ENCODE assay signal across 8 cellular contexts in genomic region chr22:50731811-50732624, GRCh38. TPM values are rescaled to one million over a fixed set of nuclear protein-coding genes. Genes with fewer than 3 reads are reported as not detected.
A peak's percentile ranks its signal among the peaks of the same experiment; 100 is the strongest.
DNase-seq lines count a peak whose midpoint lies in the region; ATAC-seq and TF ChIP-seq lines count a peak whose summit lies in the region.

No MANE protein-coding gene starts in this region.

- TF ChIP-seq CTCF in HFF-Myc (IDR thresholded peaks at IDR 0.05; ENCODE audit: low read depth, low read length, missing control alignments) = peak; percentile 84

- no peak overlapping the region for H3K27ac Mint-ChIP-seq in activated naive CD8-positive, alpha-beta T cell treated with anti-CD3 and anti-CD28 coated beads, Interleukin-2, amount 10 ng/mL, durations not matched to agents 7 days and 5 days

- ATAC-seq in activated naive CD8-positive, alpha-beta T cell treated with anti-CD3 and anti-CD28 coated beads, Interleukin-2, amount 10 ng/mL, durations not matched to agents 7 days and 5 days (ENCODE audit: low read depth) = peak; percentile 75
- ATAC-seq in left cardiac atrium (peak; percentile 73 to 76), HG02852 (IDR thresholded peaks at IDR 0.05; ENCODE audit: unreplicated experiment) (no peak)

- POLR2A ChIA-PET in activated naive CD8-positive, alpha-beta T cell treated with anti-CD3 and anti-CD28 coated beads, Interleukin-2, amount 10 ng/mL, durations not matched to agents 7 days and 5 days (lab: Charles Lee) = no interaction called here

- DNase-seq in AML-193 (lab: John Stamatoyannopoulos, UW) = peak; percentile 21 to 38
- no peak for DNase-seq in HFF-Myc (ENCODE audit: extremely low read depth, low read depth)
- peak; percentile 45 for DNase-seq in SKM-1 treated with dmso at 0.1 percent for 144 hours (lab: John Stamatoyannopoulos, UW; ENCODE audit: unreplicated experiment)
- DNase-seq in activated naive CD8-positive, alpha-beta T cell treated with anti-CD3 and anti-CD28 coated beads, Interleukin-2, amount 10 ng/mL, durations not matched to agents 7 days and 5 days = peak; percentile 55
- peak; percentile 51 for DNase-seq in left cardiac atrium
- peak; percentile 30 to 44 (median 32) for DNase-seq in stimulated activated CD4-positive, alpha-beta T cell treated with anti-CD3 and anti-CD28 coated beads, Interleukin-12 subunit alpha, Interleukin-12 subunit beta, amount 100 ng/mL, for 48 hours (ENCODE audit: low read depth in 2 of 3, low spot score in 1 of 3)
- no peak for DNase-seq in NCI-H2107 treated with DMSO at 0.1 percent for 48 hours (lab: John Stamatoyannopoulos, UW; ENCODE audit: unreplicated experiment)

- no peaks in the 10 kb centered on the region for H3K4me1 Mint-ChIP-seq in activated naive CD8-positive, alpha-beta T cell treated with anti-CD3 and anti-CD28 coated beads, Interleukin-2, amount 10 ng/mL, durations not matched to agents 7 days and 5 days

- H3K9me3 Mint-ChIP-seq in activated naive CD8-positive, alpha-beta T cell treated with anti-CD3 and anti-CD28 coated beads, Interleukin-2, amount 10 ng/mL, durations not matched to agents 7 days and 5 days = no peaks in the 10 kb centered on the region

- H3K27me3 Mint-ChIP-seq in activated naive CD8-positive, alpha-beta T cell treated with anti-CD3 and anti-CD28 coated beads, Interleukin-2, amount 10 ng/mL, durations not matched to agents 7 days and 5 days = no peaks in the 10 kb centered on the region

- H3K4me3 Mint-ChIP-seq in activated naive CD8-positive, alpha-beta T cell treated with anti-CD3 and anti-CD28 coated beads, Interleukin-2, amount 10 ng/mL, durations not matched to agents 7 days and 5 days = no peak overlapping the region

- intact Hi-C loops in left cardiac atrium (cut with DNase I) = no loop called here

- H3K36me3 Mint-ChIP-seq in activated naive CD8-positive, alpha-beta T cell treated with anti-CD3 and anti-CD28 coated beads, Interleukin-2, amount 10 ng/mL, durations not matched to agents 7 days and 5 days = no peaks in the 10 kb centered on the region

- no peak overlapping the region for H3K4me3 ChIP-seq in HFF-Myc (replicated peaks; ENCODE audit: low read depth, low read length)

RNA-seq across cellular contexts. Expression of gene ACR, which starts 6.0 kb away (rescaled TPM):
- not detected for total RNA-seq in activated naive CD8-positive, alpha-beta T cell treated with anti-CD3 and anti-CD28 coated beads, Interleukin-2, amount 10 ng/mL, durations not matched to agents 7 days and 5 days
- 1 to 10 TPM in 1 of 2 donors, not detected in 1; 1.5 TPM for total RNA-seq in left cardiac atrium

RNA-seq across cellular contexts. Expression of gene RABL2B, which starts 51.4 kb away (rescaled TPM):
- 10 to 100 TPM; 38.4 to 41.0 TPM for total RNA-seq in activated naive CD8-positive, alpha-beta T cell treated with anti-CD3 and anti-CD28 coated beads, Interleukin-2, amount 10 ng/mL, durations not matched to agents 7 days and 5 days
- 10 to 100 TPM; 10.2 to 11.0 TPM for total RNA-seq in left cardiac atrium

RNA-seq across cellular contexts. Expression of gene SHANK3, which starts 59.4 kb away (rescaled TPM):
- total RNA-seq in activated naive CD8-positive, alpha-beta T cell treated with anti-CD3 and anti-CD28 coated beads, Interleukin-2, amount 10 ng/mL, durations not matched to agents 7 days and 5 days = under 1 TPM in 1 of 2 experiments, not detected in 1; 0.06 TPM
- total RNA-seq in left cardiac atrium = 10 to 100 TPM; 19.5 to 34.1 TPM

Comparison
In these comparisons a context has a peak if more than half of its experiments do, and no peak if none do; other contexts are left out.
1. DNase-seq: peak in AML-193 (2 of 2), SKM-1 treated with dmso at 0.1 percent for 144 hours (single experiment), activated naive CD8-positive, alpha-beta T cell treated with anti-CD3 and anti-CD28 coated beads, Interleukin-2, amount 10 ng/mL, durations not matched to agents 7 days and 5 days (single experiment), left cardiac atrium (single experiment) and stimulated activated CD4-positive, alpha-beta T cell treated with anti-CD3 and anti-CD28 coated beads, Interleukin-12 subunit alpha, Interleukin-12 subunit beta, amount 100 ng/mL, for 48 hours (3 of 3); none in HFF-Myc (single experiment) and NCI-H2107 treated with DMSO at 0.1 percent for 48 hours (single experiment).
2. RNA of gene SHANK3, which starts 59.4 kb away (total RNA-seq): 19.5 to 34.1 TPM in left cardiac atrium; 0.06 TPM in activated naive CD8-positive, alpha-beta T cell treated with anti-CD3 and anti-CD28 coated beads, Interleukin-2, amount 10 ng/mL, durations not matched to agents 7 days and 5 days; every median in the first group is over 10 times any median in the second.